In genomic region chr2:196431957-196432356, GRCh38 we compare ENCODE assay signal across 10 cellular contexts.
A peak's percentile ranks its signal among the peaks of the same experiment; 100 is the strongest.
DNase-seq lines count a peak whose midpoint lies in the region; ATAC-seq and TF ChIP-seq lines count a peak whose summit lies in the region.
"Had no signal": no experiment of that assay in that cellular context is flagged by ENCODE, and none has a peak within 500 bp of the region (broad histone marks: within the 10 kb centered on the region; RNA-seq: fewer than 3 reads in every experiment).

No MANE protein-coding gene starts in this region.

- no peaks in the 10 kb centered on the region for H4K20me1 ChIP-seq in PC-9 (ENCODE audit: insufficient read depth)

- H3K9me2 ChIP-seq in PC-9 (ENCODE audit: insufficient read depth), result no peaks in the 10 kb centered on the region

- H3K27ac ChIP-seq in ACC112 (ENCODE audit: low read depth, low read length) (no peak overlapping the region), PC-9 (no peak overlapping the region)
- H3K27ac ChIP-seq: SK-N-MC had no signal

- no peak overlapping the region for H3K4me3 ChIP-seq in ACC112 (ENCODE audit: low read depth, low read length)
- H3K4me3 ChIP-seq in PC-9, result no peak overlapping the region
- H3K4me3 ChIP-seq in foreskin fibroblast (ENCODE audit: low read depth in 1 of 2, low read length in 2 of 2), result no peak overlapping the region
- H3K4me3 ChIP-seq: SK-N-MC had no signal

- H3K27me3 ChIP-seq in ACC112 (ENCODE audit: insufficient read depth, low read length) (no peaks in the 10 kb centered on the region), PC-9 (ENCODE audit: insufficient read depth, low read depth) (no peaks in the 10 kb centered on the region)

- ATAC-seq in GM18870 (IDR thresholded peaks at IDR 0.05; ENCODE audit: unreplicated experiment) (no peak), GM18517 (IDR thresholded peaks at IDR 0.05; ENCODE audit: unreplicated experiment) (no peak), GM18502 (IDR thresholded peaks at IDR 0.05; ENCODE audit: poor library complexity, unreplicated experiment) (no peak)

- DNase-seq in PC-9 (no peak), foreskin fibroblast (peak; percentile 8 to 58)
- DNase-seq in stimulated activated CD4-positive, alpha-beta T cell treated with anti-CD3 and anti-CD28 coated beads, Interleukin-1b, Interleukin-23, amount 100 ng/mL, for 48 hours, result no peak
- DNase-seq: activated gamma-delta T cell had no signal

- H3K36me3 ChIP-seq in ACC112 (ENCODE audit: insufficient read depth, low read length), result no peaks in the 10 kb centered on the region
- H3K36me3 ChIP-seq in PC-9 (ENCODE audit: low read depth), result no peaks in the 10 kb centered on the region

- no peak overlapping the region for H3K4me2 ChIP-seq in PC-9

- H2AFZ ChIP-seq in ACC112 (ENCODE audit: low read length, unreplicated experiment) (peak overlapping the region; percentile 13), PC-9 (no peak overlapping the region)

- no TSS peak for BruUV-seq in PC-9 (replicated peaks; lab: Mats Ljungman, UMichigan)

- no peaks in the 10 kb centered on the region for H3F3A ChIP-seq in PC-9 (ENCODE audit: insufficient read depth, low read depth)

- no peaks in the 10 kb centered on the region for H3K79me2 ChIP-seq in ACC112 (ENCODE audit: control insufficient read depth, insufficient read depth, low read length, unreplicated experiment)
- no peaks in the 10 kb centered on the region for H3K79me2 ChIP-seq in PC-9 (ENCODE audit: low read depth)

- intact Hi-C loops in PC-9 (cut with micrococcal nuclease; ENCODE audit: unreplicated experiment), result no loop called here

- H3K4me1 ChIP-seq in ACC112 (ENCODE audit: control insufficient read depth, insufficient read depth, low read length, unreplicated experiment) (no peaks in the 10 kb centered on the region), PC-9 (replicated peaks; ENCODE audit: insufficient read depth) (no peaks in the 10 kb centered on the region)

- TF ChIP-seq CTCF in GM12874 (IDR thresholded peaks at IDR 0.05; ENCODE audit: insufficient read depth, low read depth, low read length) (peak; percentile 20; the same call in 1 of the 2 replicates), PC-9 (conservative IDR thresholded peaks at IDR 0.05) (0 out of 2 replicates have a peak, but pooled peaks have one; percentile 40), foreskin fibroblast (IDR thresholded peaks at IDR 0.05; ENCODE audit: low read depth, low read length) (peak; percentile 48)

- CTCF ChIA-PET in PC-9 (lab: Charles Lee), result no interaction called here

- H3K9me3 ChIP-seq in PC-9 (ENCODE audit: insufficient read depth, low read depth), result no peaks in the 10 kb centered on the region

- POLR2A ChIA-PET in PC-9 (lab: Charles Lee; ENCODE audit: unreplicated experiment), result no interaction called here

Comparison
In these comparisons a context has a peak if more than half of its experiments do, and no peak if none do; other contexts are left out.
1. DNase-seq: peak in foreskin fibroblast (2 of 2); none in PC-9 (0 of 2) and stimulated activated CD4-positive, alpha-beta T cell treated with anti-CD3 and anti-CD28 coated beads, Interleukin-1b, Interleukin-23, amount 100 ng/mL, for 48 hours (single experiment).
2. Peak in every context shown above with its lines, with median percentiles within 50 percentile points of each other: CTCF ChIP-seq.